In the genomic region with DNA sequence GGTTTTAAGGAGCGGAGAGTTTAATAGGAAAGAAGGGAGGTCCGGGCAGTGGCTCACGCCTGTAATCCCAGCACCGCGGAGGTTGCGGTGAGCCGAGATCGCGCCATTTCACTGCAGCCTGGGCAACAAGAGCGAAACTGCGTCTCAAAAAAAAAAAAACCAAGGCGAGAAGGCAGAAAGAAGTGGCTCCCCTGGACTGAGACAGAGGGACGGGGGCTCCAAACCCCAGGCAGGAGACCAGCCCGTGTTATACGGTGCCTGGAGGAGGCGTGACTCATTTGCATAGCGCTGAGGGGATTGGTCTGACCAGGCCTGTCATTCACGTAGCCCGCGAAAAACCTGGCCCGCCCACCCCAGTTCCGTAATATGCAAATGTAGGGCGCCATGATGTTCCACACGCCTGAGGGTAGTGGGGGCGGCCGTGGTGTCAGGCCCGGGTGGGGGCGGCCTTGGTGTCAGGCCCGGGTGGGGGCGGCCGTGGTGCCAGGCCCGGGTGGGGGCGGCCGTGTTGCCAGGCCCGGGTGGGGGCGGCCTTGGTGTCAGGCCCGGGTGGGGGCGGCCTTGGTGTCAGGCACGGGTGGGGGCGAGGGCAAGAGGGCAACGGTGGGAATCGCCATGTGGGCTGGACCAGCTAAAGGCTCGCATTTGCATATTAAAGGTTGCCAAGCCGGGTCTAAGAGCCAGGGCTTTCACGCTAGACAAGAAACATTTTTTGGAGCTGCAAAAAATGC, we compare ENCODE assay signal across 8 cellular contexts. TPM values are rescaled to one million over a fixed set of nuclear protein-coding genes. Genes with fewer than 3 reads are reported as not detected.
DNase-seq lines count a peak whose midpoint lies in the region; ATAC-seq, FAIRE-seq and TF ChIP-seq lines count a peak whose summit lies in the region.

No MANE protein-coding gene starts in this region.

- intact Hi-C loops in mammary epithelial cell (cut with micrococcal nuclease) (loop anchor here (5.0 kb wide), 1 partner anchor 34 kb away; the partner anchor contains the start of gene GTPBP6), kidney (cut with DNase I) (no loop called here)

- H2AFZ ChIP-seq in mammary epithelial cell (ENCODE audit: low read depth, low read length), result peak overlapping the region; percentile 94

- H3K27me3 ChIP-seq in mammary epithelial cell (ENCODE audit: insufficient read depth, low read length), result no peaks in the 10 kb centered on the region

- peak overlapping the region; percentile 87 for H3K9ac ChIP-seq in mammary epithelial cell (ENCODE audit: insufficient read depth, low read length)
- peak overlapping the region; percentile 41 to 42 for H3K9ac ChIP-seq in kidney (ENCODE audit: low read length in 2 of 2)

- no peaks in the 10 kb centered on the region for H4K20me1 ChIP-seq in mammary epithelial cell (ENCODE audit: insufficient read depth, low read length)

- DNase-seq in T follicular helper cell (ENCODE audit: low read depth) (peak; percentile 84), mammary epithelial cell (peak; percentile 73), kidney (peak; percentile 94), DMS153 (lab: John Stamatoyannopoulos, UW) (no peak), NCI-H526 treated with DMSO at 0.1 percent for 48 hours (lab: John Stamatoyannopoulos, UW) (no peak)
- DNase-seq in stimulated activated CD4-positive, alpha-beta T cell treated with anti-CD3 and anti-CD28 coated beads, Interleukin-1b, Interleukin-23, amount 100 ng/mL, for 24 hours (ENCODE audit: low read depth in 4 of 4, low spot score in 1 of 4), result peak; percentile 76 to 89 (median 84)

- H3K4me2 ChIP-seq in mammary epithelial cell (ENCODE audit: insufficient read depth, low read depth, low read length), result peak overlapping the region; percentile 84

- FAIRE-seq in kidney (lab: Jason Lieb, UNC), result no peak

- no peaks in the 10 kb centered on the region for H3K9me3 ChIP-seq in mammary epithelial cell (replicated peaks; ENCODE audit: insufficient read depth, low read length)
- no peaks in the 10 kb centered on the region for H3K9me3 ChIP-seq in kidney (ENCODE audit: control insufficient read depth in 1 of 2, low read length in 2 of 2)

- WGBS in mammary epithelial cell (ENCODE audit: low coverage, missing lambda C conversion rate), result 7% methylated on average over 11 of the region's 45 CpGs

- peaks cover 7% of the 10 kb centered on the region for H3K36me3 ChIP-seq in mammary epithelial cell (ENCODE audit: insufficient read depth, low read length)
- H3K36me3 ChIP-seq in kidney (ENCODE audit: control insufficient read depth in 1 of 2, insufficient read depth in 2 of 2, low read length in 2 of 2), result peaks cover 0 to 7% of the 10 kb centered on the region in 2 donors

- dilution Hi-C loops in mammary epithelial cell (cut with HindIII; ENCODE audit: low sequenced_read_pairs), result no loop called here

- H3K79me2 ChIP-seq in mammary epithelial cell (ENCODE audit: insufficient read depth, low read length), result no peaks in the 10 kb centered on the region

- H3K4me3 ChIP-seq in mammary epithelial cell (replicated peaks in 1 of 3; ENCODE audit: insufficient read depth in 1 of 3, low read depth in 2 of 3, low read length in 3 of 3) (peak overlapping the region; percentile 50 to 71 (median 56)), kidney (ENCODE audit: low read length in 2 of 2) (peak overlapping the region; percentile 63 to 82)

- CTCF ChIA-PET in mammary epithelial cell (lab: Charles Lee; ENCODE audit: low non-redundant PET), result no interaction called here

- peak; percentile 99 for ATAC-seq in GM18511 (IDR thresholded peaks at IDR 0.05; ENCODE audit: unreplicated experiment)
- ATAC-seq in HG02973 (IDR thresholded peaks at IDR 0.05; ENCODE audit: unreplicated experiment), result peak; percentile 99

- TF ChIP-seq CTCF in mammary epithelial cell (conservative IDR thresholded peaks at IDR 0.05 in 1 of 2, IDR thresholded peaks at IDR 0.05 in 1 of 2; ENCODE audit: extremely low read depth in 1 of 2, insufficient read depth in 1 of 2, low read depth in 1 of 2, low read length in 2 of 2), result no peak
- no peak for TF ChIP-seq CTCF in kidney (IDR thresholded peaks at IDR 0.05; ENCODE audit: borderline replicate concordance, extremely low read depth, insufficient read depth)

- in situ Hi-C loops in mammary epithelial cell (cut with MboI; ENCODE audit: low sequenced_read_pairs in 2 of 2), result no loop called here

- peak overlapping the region; percentile 69 for H3K27ac ChIP-seq in mammary epithelial cell (ENCODE audit: insufficient read depth, low read depth, low read length)
- H3K27ac ChIP-seq in kidney (ENCODE audit: low read depth in 2 of 2, low read length in 2 of 2), result no peak overlapping the region

- no TSS peak for BruUV-seq in mammary epithelial cell (replicated peaks; lab: Mats Ljungman, UMichigan)

- H3K4me1 ChIP-seq in mammary epithelial cell (ENCODE audit: insufficient read depth, low read length) (no peaks in the 10 kb centered on the region), kidney (ENCODE audit: control insufficient read depth in 1 of 2, insufficient read depth in 1 of 2, low read depth in 1 of 2, low read length in 2 of 2) (peaks cover 0 to 4% of the 10 kb centered on the region in 2 donors)

RNA-seq across cellular contexts. Expression of gene PLCXD1, which starts 2.1 kb away (rescaled TPM):
- total RNA-seq in mammary epithelial cell (1 to 10 TPM; 4.3 to 9.8 TPM), kidney (11.0 TPM)
- polyA plus RNA-seq in mammary epithelial cell (6.6 TPM), kidney (ENCODE audit: insufficient read depth, low read depth, low replicate concordance) (4.9 TPM)
- polyA minus RNA-seq in mammary epithelial cell, result 20.4 TPM

RNA-seq across cellular contexts. Expression of gene GTPBP6, which starts 35.3 kb away (rescaled TPM):
- total RNA-seq in mammary epithelial cell, result 10 to 100 TPM; 28.0 to 46.7 TPM
- 30.4 TPM for polyA plus RNA-seq in mammary epithelial cell
- 16.0 TPM for polyA minus RNA-seq in mammary epithelial cell
- total RNA-seq in kidney, result 50.1 TPM
- 61.9 TPM for polyA plus RNA-seq in kidney (ENCODE audit: insufficient read depth, low read depth, low replicate concordance)

Comparison
In these comparisons a context has a peak if more than half of its experiments do, and no peak if none do; other contexts are left out.
1. DNase-seq: peak in T follicular helper cell (single experiment), mammary epithelial cell (single experiment), kidney (single experiment) and stimulated activated CD4-positive, alpha-beta T cell treated with anti-CD3 and anti-CD28 coated beads, Interleukin-1b, Interleukin-23, amount 100 ng/mL, for 24 hours (4 of 4); none in DMS153 (single experiment) and NCI-H526 treated with DMSO at 0.1 percent for 48 hours (single experiment).